ENCODE assay signal across 1 cellular context in genomic region chr5:57209316-57210040, GRCh38.
TF ChIP-seq lines count a peak whose summit lies in the region.

No MANE protein-coding gene starts in this region.

TF ChIP-seq in K562, 482 proteins besides CTCF, POLR2A, EP300 and RAD21 (continued from another document):
- TF ChIP-seq ELK1 (CRISPR knock-in tag; IDR thresholded peaks at IDR 0.05) (no peak), TFAP4 (CRISPR knock-in tag; IDR thresholded peaks at IDR 0.05; ENCODE audit: borderline replicate concordance) (no peak), NBN (IDR thresholded peaks at IDR 0.05; ENCODE audit: low read depth) (no peak), BCLAF1 (IDR thresholded peaks at IDR 0.05; ENCODE audit: borderline replicate concordance in 1 of 2, control insufficient read depth in 1 of 2, low read depth in 2 of 2, low read length in 1 of 2) (no peak), ZBTB5 (IDR thresholded peaks at IDR 0.05) (no peak)
